ENCODE assay signal across 9 cellular contexts in the genomic region with DNA sequence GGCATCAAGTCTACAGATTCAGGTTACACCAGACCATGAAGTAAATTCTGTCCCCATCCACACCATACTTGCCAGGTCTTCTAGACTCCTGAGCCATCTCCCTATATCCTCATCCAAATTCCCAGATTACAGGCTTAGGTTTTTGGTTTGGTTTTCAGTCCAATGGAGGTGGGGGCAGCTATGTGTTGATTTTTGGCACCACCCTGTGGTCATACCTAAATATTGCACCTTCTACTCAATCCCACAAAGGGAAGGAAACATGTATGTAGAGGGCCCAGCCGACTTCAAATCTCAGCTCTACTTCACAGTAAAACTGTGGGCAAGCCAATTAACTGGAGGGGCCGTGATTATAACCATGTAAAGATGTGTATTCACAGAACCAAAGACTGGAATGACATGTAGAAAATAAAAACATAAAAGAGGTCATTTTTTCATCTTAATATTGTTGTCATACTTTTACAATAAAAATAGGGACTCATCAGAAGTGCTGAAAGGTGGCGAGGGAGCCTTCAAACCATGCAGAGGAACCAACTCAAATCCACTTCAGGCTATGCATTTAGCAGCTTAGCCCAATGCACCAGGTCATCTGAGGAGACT. TPM values are rescaled to one million over a fixed set of nuclear protein-coding genes. Genes with fewer than 3 reads are reported as not detected.
DNase-seq lines count a peak whose midpoint lies in the region; ATAC-seq, FAIRE-seq and TF ChIP-seq lines count a peak whose summit lies in the region.
"Had no signal": no experiment of that assay in that cellular context is flagged by ENCODE, and none has a peak within 500 bp of the region (broad histone marks: within the 10 kb centered on the region; RNA-seq: fewer than 3 reads in every experiment).

No MANE protein-coding gene starts in this region.

- no peaks in the 10 kb centered on the region for H3K9me3 Mint-ChIP-seq in neural progenitor cell
- H3K9me3 Mint-ChIP-seq: IgD-negative memory B cell had no signal

- H3K36me3 ChIP-seq in neural progenitor cell: no peaks in the 10 kb centered on the region

- H3K4me3 Mint-ChIP-seq in neural progenitor cell: no peak overlapping the region
- H3K4me3 Mint-ChIP-seq: IgD-negative memory B cell had no signal

- no peak for ATAC-seq in GM19463 (IDR thresholded peaks at IDR 0.05; ENCODE audit: unreplicated experiment)

- H3K27ac Mint-ChIP-seq in neural progenitor cell: no peak overlapping the region
- H3K27ac Mint-ChIP-seq: IgD-negative memory B cell had no signal

- no peaks in the 10 kb centered on the region for H3K27me3 Mint-ChIP-seq in neural progenitor cell (ENCODE audit: insufficient read depth, low read depth)
- H3K27me3 Mint-ChIP-seq: IgD-negative memory B cell had no signal

- H3K4me2 ChIP-seq in neural progenitor cell: peak overlapping the region; percentile 8

- H3K79me2 ChIP-seq in neural progenitor cell (ENCODE audit: low read depth): no peaks in the 10 kb centered on the region

- no peak overlapping the region for H2AFZ ChIP-seq in neural progenitor cell (replicated peaks)

- H3K4me1 Mint-ChIP-seq in neural progenitor cell: peaks cover 13% of the 10 kb centered on the region

- peaks cover 6% of the 10 kb centered on the region for H3K4me1 ChIP-seq in neural progenitor cell

- no peaks in the 10 kb centered on the region for H3K27me3 ChIP-seq in neural progenitor cell

- H3K27ac ChIP-seq in VCaP (no peak overlapping the region), neural progenitor cell (no peak overlapping the region)

- H3K9me3 ChIP-seq in neural progenitor cell (ENCODE audit: low read depth): no peaks in the 10 kb centered on the region

- H3K36me3 Mint-ChIP-seq in neural progenitor cell: peaks cover 8% of the 10 kb centered on the region
- H3K36me3 Mint-ChIP-seq: IgD-negative memory B cell had no signal

- peak; percentile 64 for FAIRE-seq in G401.6 (lab: Jason Lieb, UNC)

- H3F3A ChIP-seq in neural progenitor cell (ENCODE audit: low read depth): no peaks in the 10 kb centered on the region

- peak; percentile 67 for TF ChIP-seq CTCF in AG09309 (IDR thresholded peaks at IDR 0.05; ENCODE audit: control insufficient read depth, insufficient read depth, low read depth, low read length, missing control alignments)
- peak; percentile 79 for TF ChIP-seq CTCF in VCaP (conservative IDR thresholded peaks at IDR 0.05)
- peak; percentile 77 for TF ChIP-seq CTCF in neural progenitor cell (IDR thresholded peaks at IDR 0.05)

- H4K20me1 ChIP-seq in neural progenitor cell (ENCODE audit: low read depth): peaks cover 4% of the 10 kb centered on the region

- no peak overlapping the region for H3K9ac ChIP-seq in neural progenitor cell

- H3K4me3 ChIP-seq in AG09309 (ENCODE audit: control insufficient read depth, low read depth, low read length): no peak overlapping the region
- no peak overlapping the region for H3K4me3 ChIP-seq in neural progenitor cell

- DNase-seq in AG09309 (ENCODE audit: low read depth): no peak
- peak; percentile 76 to 81 for DNase-seq in Kasumi-1 (lab: John Stamatoyannopoulos, UW)
- DNase-seq in fibroblast of peridontal ligament (ENCODE audit: extremely low read depth): peak; percentile 66
- peak; percentile 69 for DNase-seq in neural progenitor cell (ENCODE audit: low spot score)
- no peak for DNase-seq in T-helper 9 cell

RNA-seq across cellular contexts. Expression of gene ERCC6, which starts 19.8 kb away (rescaled TPM):
- 8.5 and 10.5 TPM in 2 replicates for total RNA-seq in neural progenitor cell (ENCODE audit: low replicate concordance)

Comparison
In these comparisons a context has a peak if more than half of its experiments do, and no peak if none do; other contexts are left out.
1. DNase-seq: peak in Kasumi-1 (2 of 2), fibroblast of peridontal ligament (single experiment) and neural progenitor cell (single experiment); none in AG09309 (single experiment) and T-helper 9 cell (single experiment).
2. Peak in every context shown above with its lines, with median percentiles within 50 percentile points of each other: CTCF ChIP-seq.